In the genomic region with DNA sequence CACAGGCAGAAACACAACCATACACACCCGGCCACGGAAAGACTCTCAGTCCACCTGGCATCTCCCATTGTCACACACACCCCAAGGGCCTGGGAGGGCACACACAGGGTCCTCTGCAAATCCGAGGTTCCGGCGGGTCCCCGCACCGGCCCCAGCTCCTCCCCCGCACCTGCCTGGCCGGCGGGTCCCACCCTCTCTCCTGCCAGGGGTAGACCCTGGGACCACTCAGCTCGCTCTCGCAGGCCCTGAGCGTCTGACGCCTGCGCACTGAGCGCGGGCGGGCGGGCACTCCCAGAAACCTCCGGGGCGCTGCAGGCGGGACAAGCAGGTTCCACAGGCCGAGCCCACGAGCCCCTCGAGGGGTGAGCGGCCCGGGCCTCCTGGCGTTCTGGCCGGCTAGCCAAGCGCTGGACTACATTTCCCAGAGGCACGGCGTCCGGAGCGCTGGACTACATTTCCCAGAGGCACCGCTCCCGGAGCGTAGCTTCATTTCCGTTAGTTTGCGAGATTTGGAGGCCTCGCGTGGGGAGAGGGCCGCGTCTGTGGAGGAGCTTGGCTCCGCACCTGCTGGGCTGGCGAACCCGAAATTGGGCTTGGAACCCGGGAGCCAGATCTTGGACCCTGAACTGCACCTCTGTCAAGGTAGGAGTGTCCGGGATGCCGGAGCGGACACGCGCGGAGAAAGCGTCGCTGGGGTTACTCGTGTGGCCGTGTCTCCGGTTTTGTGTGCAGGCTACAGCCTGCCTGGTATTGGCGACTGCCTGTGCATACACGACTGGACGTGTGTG, we compare ENCODE assay signal across 8 cellular contexts. TPM values are rescaled to one million over a fixed set of nuclear protein-coding genes. Genes with fewer than 3 reads are reported as not detected.
DNase-seq lines count a peak whose midpoint lies in the region; ATAC-seq, FAIRE-seq and TF ChIP-seq lines count a peak whose summit lies in the region.

A gene (plus strand): TSS at position 505 of the 788 bp plus-strand sequence. CDS start 10,686 bp downstream, outside the sequence.

- H3K9me3 Mint-ChIP-seq in brain, result peaks cover 40 to 74% (median 52%) of the 10 kb centered on the region in 5 experiments

- intact Hi-C loops in sciatic nerve (cut with DNase I), result no loop called here

- peak; percentile 86 for FAIRE-seq in TTC549 (lab: Jason Lieb, UNC)

- H3K36me3 Mint-ChIP-seq in brain, result peaks cover 86% of the 10 kb centered on the region

- peak; percentile 79 for DNase-seq in NCI-H2107 treated with DMSO at 0.1 percent for 48 hours (lab: John Stamatoyannopoulos, UW; ENCODE audit: unreplicated experiment)
- DNase-seq in iPS DF 4.7 (ENCODE audit: extremely low read depth, low spot score), result peak; percentile 66
- peak; percentile 95 for DNase-seq in sciatic nerve (ENCODE audit: low spot score)

- peaks cover 46% of the 10 kb centered on the region for H3K4me1 Mint-ChIP-seq in brain

- peak within 1 kb of the TSS; percentile 95 to 100 (median 97) for H3K4me3 Mint-ChIP-seq in brain

- peak within 1 kb of the TSS; percentile 78 for H3K27ac ChIP-seq in 22Rv1

- no peak for TF ChIP-seq CTCF in 22Rv1 (IDR thresholded peaks at IDR 0.05)
- TF ChIP-seq CTCF in brain (conservative IDR thresholded peaks at IDR 0.05), result no peak

- ATAC-seq in GM18519 (IDR thresholded peaks at IDR 0.05; ENCODE audit: low FRiP score, unreplicated experiment), result peak; percentile 80
- peak; percentile 81 for ATAC-seq in HG03060 (IDR thresholded peaks at IDR 0.05; ENCODE audit: low read depth, unreplicated experiment)
- ATAC-seq in sciatic nerve, result peak; percentile 100

- H3K27me3 Mint-ChIP-seq in brain, result peaks cover 15% of the 10 kb centered on the region

- H3K27ac Mint-ChIP-seq in brain, result peak within 1 kb of the TSS; percentile 95 to 99 (median 99)

RNA-seq across cellular contexts. Expression of the gene that starts here (rescaled TPM):
- 8.5 TPM for polyA plus RNA-seq in brain (ENCODE audit: insufficient read depth, low read depth, low replicate concordance)
- 14.4 TPM for total RNA-seq in sciatic nerve

Comparison
In these comparisons a context has a peak if more than half of its experiments do, and no peak if none do; other contexts are left out.
1. Peak in every context shown above with its lines: DNase-seq, ATAC-seq and H3K27ac ChIP-seq.